ENCODE assay signal across 8 cellular contexts in the genomic region with DNA sequence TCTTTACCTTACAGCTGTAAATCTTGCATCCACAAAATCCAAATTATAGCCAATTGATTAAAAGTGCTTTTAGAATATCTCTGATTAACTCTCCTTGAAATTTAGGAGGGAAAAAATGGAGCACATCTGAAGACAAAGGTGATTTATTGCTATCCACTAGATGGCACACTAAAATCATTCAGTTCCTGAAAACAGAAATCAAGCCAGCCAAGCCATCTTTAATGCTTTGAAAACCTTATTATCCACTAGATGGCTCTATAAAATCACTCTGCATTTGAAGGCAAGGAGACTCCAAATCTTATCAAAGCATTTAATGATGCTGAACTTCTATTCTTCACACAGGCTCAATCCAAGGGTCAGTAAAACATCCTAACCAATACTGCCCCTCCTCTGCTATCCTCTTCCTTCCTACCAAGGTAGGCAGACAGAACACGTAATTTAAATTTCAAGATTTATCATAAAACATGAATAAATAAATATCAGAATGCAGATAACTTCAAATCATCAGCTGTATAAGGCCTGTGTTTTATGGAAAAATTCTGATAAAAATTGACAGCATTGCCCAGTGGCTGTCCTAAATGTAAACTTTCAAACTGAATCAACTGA. TPM values are rescaled to one million over a fixed set of nuclear protein-coding genes. Genes with fewer than 3 reads are reported as not detected.
A peak's percentile ranks its signal among the peaks of the same experiment; 100 is the strongest.
DNase-seq lines count a peak whose midpoint lies in the region; ATAC-seq and TF ChIP-seq lines count a peak whose summit lies in the region.

No MANE protein-coding gene starts in this region.

- POLR2A ChIA-PET in activated CD4-positive, alpha-beta memory T cell treated with anti-CD3 and anti-CD28 coated beads, Interleukin-2, amount 10 ng/mL, durations not matched to agents 7 days and 5 days (lab: Charles Lee) = no interaction called here

- H3K27me3 Mint-ChIP-seq in activated CD4-positive, alpha-beta memory T cell treated with anti-CD3 and anti-CD28 coated beads, Interleukin-2, amount 10 ng/mL, durations not matched to agents 7 days and 5 days = no peaks in the 10 kb centered on the region

- no peaks in the 10 kb centered on the region for H3K36me3 Mint-ChIP-seq in activated CD4-positive, alpha-beta memory T cell treated with anti-CD3 and anti-CD28 coated beads, Interleukin-2, amount 10 ng/mL, durations not matched to agents 7 days and 5 days (ENCODE audit: low read depth)

- peaks cover 7% of the 10 kb centered on the region for H3K36me3 ChIP-seq in WERI-Rb-1

- H3K4me1 Mint-ChIP-seq in activated CD4-positive, alpha-beta memory T cell treated with anti-CD3 and anti-CD28 coated beads, Interleukin-2, amount 10 ng/mL, durations not matched to agents 7 days and 5 days = no peaks in the 10 kb centered on the region

- peak; percentile 61 for ATAC-seq in GM19438 (IDR thresholded peaks at IDR 0.05; ENCODE audit: low read depth, unreplicated experiment)
- ATAC-seq in HG03342 (IDR thresholded peaks at IDR 0.05; ENCODE audit: unreplicated experiment) = peak; percentile 69

- H3K9me3 ChIP-seq in WERI-Rb-1 (ENCODE audit: severe bottlenecking) = no peaks in the 10 kb centered on the region

- no peak overlapping the region for H3K4me3 ChIP-seq in WERI-Rb-1 (ENCODE audit: low read depth, low read length)

- H3K27ac ChIP-seq in WERI-Rb-1 = no peak overlapping the region

- TF ChIP-seq CTCF in WERI-Rb-1 (IDR thresholded peaks at IDR 0.05; ENCODE audit: low read depth, low read length) = peak; percentile 55

- CTCF ChIA-PET in activated CD4-positive, alpha-beta memory T cell treated with anti-CD3 and anti-CD28 coated beads, Interleukin-2, amount 10 ng/mL, durations not matched to agents 7 days and 5 days (lab: Charles Lee) = interaction anchor here (0.6 to 3.3 kb wide), 5 partner anchors 8 to 119 kb away, joined by 3 to 25 read pairs (median 3); no protein-coding TSS in a partner anchor

- no peak overlapping the region for H3K4me3 Mint-ChIP-seq in activated CD4-positive, alpha-beta memory T cell treated with anti-CD3 and anti-CD28 coated beads, Interleukin-2, amount 10 ng/mL, durations not matched to agents 7 days and 5 days

- H3K9me3 Mint-ChIP-seq in activated CD4-positive, alpha-beta memory T cell treated with anti-CD3 and anti-CD28 coated beads, Interleukin-2, amount 10 ng/mL, durations not matched to agents 7 days and 5 days = no peaks in the 10 kb centered on the region

- no peaks in the 10 kb centered on the region for H3K27me3 ChIP-seq in WERI-Rb-1 (ENCODE audit: insufficient read depth, low read depth, severe bottlenecking)

- DNase-seq in DMS153 (lab: John Stamatoyannopoulos, UW) (peak; percentile 81), NCI-H2196 treated with DMSO at 0.1 percent for 48 hours (lab: John Stamatoyannopoulos, UW; ENCODE audit: unreplicated experiment) (peak; percentile 93), WERI-Rb-1 (no peak), glomerular visceral epithelial cell (ENCODE audit: extremely low spot score) (peak; percentile 71), pulmonary artery endothelial cell (ENCODE audit: low read depth, low spot score) (peak; percentile 56)
- DNase-seq in activated CD4-positive, alpha-beta memory T cell treated with anti-CD3 and anti-CD28 coated beads, Interleukin-2, amount 10 ng/mL, durations not matched to agents 7 days and 5 days = no peak

- H3K27ac Mint-ChIP-seq in activated CD4-positive, alpha-beta memory T cell treated with anti-CD3 and anti-CD28 coated beads, Interleukin-2, amount 10 ng/mL, durations not matched to agents 7 days and 5 days = no peak overlapping the region

RNA-seq across cellular contexts. Expression of a gene that starts 48.4 kb away (rescaled TPM):
- total RNA-seq in pulmonary artery endothelial cell = 58.0 and 58.9 TPM in 2 replicates
- 1 to 10 TPM; 1.7 to 1.9 TPM for total RNA-seq in activated CD4-positive, alpha-beta memory T cell treated with anti-CD3 and anti-CD28 coated beads, Interleukin-2, amount 10 ng/mL, durations not matched to agents 7 days and 5 days

Comparison
In these comparisons a context has a peak if more than half of its experiments do, and no peak if none do; other contexts are left out.
1. DNase-seq: peak in DMS153 (single experiment), NCI-H2196 treated with DMSO at 0.1 percent for 48 hours (single experiment), glomerular visceral epithelial cell (single experiment) and pulmonary artery endothelial cell (single experiment); none in WERI-Rb-1 (single experiment) and activated CD4-positive, alpha-beta memory T cell treated with anti-CD3 and anti-CD28 coated beads, Interleukin-2, amount 10 ng/mL, durations not matched to agents 7 days and 5 days (single experiment).
2. RNA of a gene that starts 48.4 kb away (total RNA-seq): 58.0 to 58.9 TPM in pulmonary artery endothelial cell; 1.7 to 1.9 TPM in activated CD4-positive, alpha-beta memory T cell treated with anti-CD3 and anti-CD28 coated beads, Interleukin-2, amount 10 ng/mL, durations not matched to agents 7 days and 5 days; every median in the first group is over 10 times any median in the second.